17 cellular contexts compared by ENCODE assay signal in genomic region chr6:79694623-79695311, GRCh38.
A peak's percentile ranks its signal among the peaks of the same experiment; 100 is the strongest.
DNase-seq lines count a peak whose midpoint lies in the region; ATAC-seq and TF ChIP-seq lines count a peak whose summit lies in the region.
"Had no signal": no experiment of that assay in that cellular context is flagged by ENCODE, and none has a peak within 500 bp of the region (broad histone marks: within the 10 kb centered on the region; RNA-seq: fewer than 3 reads in every experiment).

No MANE protein-coding gene starts in this region.

- H3K4me1 ChIP-seq in BE2C = no peaks in the 10 kb centered on the region
- H3K4me1 ChIP-seq: upper lobe of left lung had no signal

- DNase-seq in AG09309 (ENCODE audit: low read depth) (no peak), NAMALWA (ENCODE audit: low spot score) (peak; percentile 5), choroid plexus epithelial cell (ENCODE audit: low read depth) (no peak), nephron progenitor cell (no peak), MG63 (no peak), BE2C (no peak)
- DNase-seq: amniotic stem cell; cortex of kidney; head of caudate nucleus; islet precursor cell; NCI-H146; stimulated activated naive CD4-positive, alpha-beta T cell; upper lobe of left lung had no signal

- H3K9me3 Mint-ChIP-seq in nephron progenitor cell = peaks cover 10% of the 10 kb centered on the region
- H3K9me3 Mint-ChIP-seq: activated T-helper 2 cell treated with anti-CD3 and anti-CD28 coated beads, Interferon-gamma antibody, Interleukin-2, Interleukin-4, amounts not matched to agents 10 μg/mL and 5 μg/mL and 100 μg/mL, durations not matched to agents 14 hours and 24 hours and 36 hours had no signal

- H3K9me3 ChIP-seq in MG63 (no peaks in the 10 kb centered on the region), BE2C (no peaks in the 10 kb centered on the region)
- H3K9me3 ChIP-seq: upper lobe of left lung had no signal

- H3K4me3 ChIP-seq in AG09309 (ENCODE audit: control insufficient read depth, low read depth, low read length) = no peak overlapping the region
- H3K4me3 ChIP-seq in choroid plexus epithelial cell (ENCODE audit: low read depth, low read length) = no peak overlapping the region
- H3K4me3 ChIP-seq in MG63 = no peak overlapping the region
- no peak overlapping the region for H3K4me3 ChIP-seq in BE2C (ENCODE audit: low read depth, low read length)
- H3K4me3 ChIP-seq: upper lobe of left lung had no signal

- peaks cover 27% of the 10 kb centered on the region for H3K36me3 Mint-ChIP-seq in nephron progenitor cell (ENCODE audit: low read depth)

- ATAC-seq in HG02623 (IDR thresholded peaks at IDR 0.05; ENCODE audit: unreplicated experiment) (no peak), HG03097 (IDR thresholded peaks at IDR 0.05; ENCODE audit: low FRiP score, unreplicated experiment) (no peak)

- H3K27ac Mint-ChIP-seq in nephron progenitor cell = no peak overlapping the region
- H3K27ac Mint-ChIP-seq: activated T-helper 2 cell treated with anti-CD3 and anti-CD28 coated beads, Interferon-gamma antibody, Interleukin-2, Interleukin-4, amounts not matched to agents 10 μg/mL and 5 μg/mL and 100 μg/mL, durations not matched to agents 14 hours and 24 hours and 36 hours; nephron had no signal

- H3K27me3 Mint-ChIP-seq in nephron progenitor cell (ENCODE audit: low read depth, poor library complexity) = no peaks in the 10 kb centered on the region

- peak; percentile 51 for TF ChIP-seq CTCF in AG09309 (IDR thresholded peaks at IDR 0.05; ENCODE audit: control insufficient read depth, insufficient read depth, low read depth, low read length, missing control alignments)
- peak; percentile 41 for TF ChIP-seq CTCF in choroid plexus epithelial cell (conservative IDR thresholded peaks at IDR 0.05; ENCODE audit: low read depth, low read length)
- peak; percentile 23 for TF ChIP-seq CTCF in nephron progenitor cell (IDR thresholded peaks at IDR 0.05)
- TF ChIP-seq CTCF in BE2C (IDR thresholded peaks at IDR 0.05; ENCODE audit: low read depth, low read length) = no peak

- peaks cover 12% of the 10 kb centered on the region for H3K4me1 Mint-ChIP-seq in nephron progenitor cell
- H3K4me1 Mint-ChIP-seq: nephron had no signal

- no peak overlapping the region for H3K4me3 Mint-ChIP-seq in nephron progenitor cell
- H3K4me3 Mint-ChIP-seq: nephron had no signal

- H3K36me3 ChIP-seq in MG63 = no peaks in the 10 kb centered on the region
- H3K36me3 ChIP-seq in BE2C = no peaks in the 10 kb centered on the region

- no peaks in the 10 kb centered on the region for H3K27me3 ChIP-seq in MG63
- no peaks in the 10 kb centered on the region for H3K27me3 ChIP-seq in BE2C
- H3K27me3 ChIP-seq: upper lobe of left lung had no signal
